In genomic region chr2:15822151-15823044, GRCh38 we compare ENCODE assay signal across 29 cellular contexts.
A peak's percentile ranks its signal among the peaks of the same experiment; 100 is the strongest.
DNase-seq lines count a peak whose midpoint lies in the region; ATAC-seq, FAIRE-seq and TF ChIP-seq lines count a peak whose summit lies in the region.
"Had no signal": no experiment of that assay in that cellular context is flagged by ENCODE, and none has a peak within 500 bp of the region (broad histone marks: within the 10 kb centered on the region; RNA-seq: fewer than 3 reads in every experiment).

No MANE protein-coding gene starts in this region.

- no peaks in the 10 kb centered on the region for H3K79me2 ChIP-seq in H1 (ENCODE audit: control insufficient read depth in 1 of 2, insufficient read depth in 2 of 2, low read length in 2 of 2)

- no peak for TF ChIP-seq RAD21 in H1 (IDR thresholded peaks at IDR 0.05 in 1 of 2, conservative IDR thresholded peaks at IDR 0.05 in 1 of 2; ENCODE audit: low read depth in 2 of 2, low read length in 2 of 2)

- H2AK5ac ChIP-seq in H1 (ENCODE audit: low read depth, low read length) (no peak overlapping the region), neuronal stem cell (ENCODE audit: low read depth, low read length) (peak overlapping the region; percentile 27)

- H3K14ac ChIP-seq in H1 (ENCODE audit: insufficient read length), result no peak overlapping the region
- peak overlapping the region; percentile 50 for H3K14ac ChIP-seq in neuronal stem cell (ENCODE audit: low read length)

- peak; percentile 38 for ATAC-seq in stimulated activated naive CD8-positive, alpha-beta T cell treated with anti-CD3 and anti-CD28 coated beads, Interleukin-15, amount 100 ng/mL, for 72 hours
- no peak for ATAC-seq in stimulated activated naive CD8-positive, alpha-beta T cell treated with anti-CD3 and anti-CD28 coated beads, Interleukin-15, Interleukin-2, amounts not matched to agents 100 U/mL and 50 U/mL, for 24 hours
- ATAC-seq in upper lobe of right lung, result peak; percentile 7
- ATAC-seq in activated CD4-positive, alpha-beta T cell treated with anti-CD3 and anti-CD28 coated beads for 36 hours, result no peak
- ATAC-seq: GM12878 had no signal

- no peak for TF ChIP-seq CTCF in H1 (IDR thresholded peaks at IDR 0.05; ENCODE audit: control extremely low read depth in 1 of 3, insufficient read depth in 1 of 3, low read depth in 1 of 3, low read length in 3 of 3)
- no peak for TF ChIP-seq CTCF in upper lobe of right lung (IDR thresholded peaks at IDR 0.05)

- H4K91ac ChIP-seq in H1 (replicated peaks; ENCODE audit: insufficient read length, low read length) (no peak overlapping the region), neuronal stem cell (ENCODE audit: low read depth, low read length, poor library complexity) (no peak overlapping the region)

- H2BK15ac ChIP-seq in H1 (ENCODE audit: low read length), result no peak overlapping the region
- peak overlapping the region; percentile 3 for H2BK15ac ChIP-seq in neuronal stem cell (ENCODE audit: low read length)

- TF ChIP-seq EP300 in H1 (IDR thresholded peaks at IDR 0.05; ENCODE audit: borderline replicate concordance in 1 of 2, low read depth in 2 of 2, low read length in 2 of 2), result no peak

- no peaks in the 10 kb centered on the region for H3K79me1 ChIP-seq in H1 (ENCODE audit: low read depth, low read length)
- H3K79me1 ChIP-seq in neuronal stem cell (ENCODE audit: low read depth, low read length), result no peaks in the 10 kb centered on the region

- H3K4me3 Mint-ChIP-seq in stimulated activated naive CD8-positive, alpha-beta T cell treated with anti-CD3 and anti-CD28 coated beads, Interleukin-15, amount 100 ng/mL, for 72 hours, result no peak overlapping the region
- H3K4me3 Mint-ChIP-seq in activated CD4-positive, alpha-beta T cell treated with anti-CD3 and anti-CD28 coated beads for 36 hours, result no peak overlapping the region
- H3K4me3 Mint-ChIP-seq: CD14-positive monocyte; CD4-positive, alpha-beta memory T cell; CD4-positive, CD25-positive, alpha-beta regulatory T cell; CD8-positive, alpha-beta memory T cell had no signal

- H3K9me3 Mint-ChIP-seq in stimulated activated naive CD8-positive, alpha-beta T cell treated with anti-CD3 and anti-CD28 coated beads, Interleukin-15, amount 100 ng/mL, for 72 hours, result no peaks in the 10 kb centered on the region
- no peaks in the 10 kb centered on the region for H3K9me3 Mint-ChIP-seq in activated CD4-positive, alpha-beta T cell treated with anti-CD3 and anti-CD28 coated beads for 36 hours (ENCODE audit: low read depth)

- H3K36me3 Mint-ChIP-seq in activated CD4-positive, alpha-beta T cell treated with anti-CD3 and anti-CD28 coated beads for 36 hours (ENCODE audit: low read depth), result no peaks in the 10 kb centered on the region
- H3K36me3 Mint-ChIP-seq: CD14-positive monocyte; CD4-positive, alpha-beta memory T cell; CD4-positive, CD25-positive, alpha-beta regulatory T cell; CD8-positive, alpha-beta memory T cell had no signal

- H3K23ac ChIP-seq in H1 (ENCODE audit: insufficient read length), result no peak overlapping the region
- H3K23ac ChIP-seq in neuronal stem cell (ENCODE audit: low read depth, low read length, poor library complexity), result no peak overlapping the region

- no peaks in the 10 kb centered on the region for H3K4me1 Mint-ChIP-seq in stimulated activated naive CD8-positive, alpha-beta T cell treated with anti-CD3 and anti-CD28 coated beads, Interleukin-15, amount 100 ng/mL, for 72 hours
- H3K4me1 Mint-ChIP-seq in activated CD4-positive, alpha-beta T cell treated with anti-CD3 and anti-CD28 coated beads for 36 hours, result no peaks in the 10 kb centered on the region
- H3K4me1 Mint-ChIP-seq: CD14-positive monocyte; CD4-positive, alpha-beta memory T cell; CD4-positive, CD25-positive, alpha-beta regulatory T cell; CD8-positive, alpha-beta memory T cell had no signal

- H3K4me1 ChIP-seq in H1 (replicated peaks in 1 of 4; ENCODE audit: control insufficient read depth in 3 of 4, insufficient read depth in 4 of 4, low read length in 3 of 4) (peaks cover 5 to 14% (median 8%) of the 10 kb centered on the region in 4 experiments; a peak in 6 of 7 replicates), neuronal stem cell (ENCODE audit: control insufficient read depth in 2 of 2, insufficient read depth in 1 of 2, low read depth in 1 of 2, low read length in 2 of 2) (peaks cover 15 to 30% of the 10 kb centered on the region in 2 donors), upper lobe of right lung (no peaks in the 10 kb centered on the region)
- H3K4me1 ChIP-seq: BLaER1 had no signal

- CTCF ChIA-PET in H1 (lab: Charles Lee; ENCODE audit: partially characterized antibody), result no interaction called here
- CTCF ChIA-PET in activated CD4-positive, alpha-beta T cell treated with anti-CD3 and anti-CD28 coated beads for 36 hours (lab: Charles Lee), result no interaction called here

- no peak overlapping the region for H3K27ac Mint-ChIP-seq in stimulated activated naive CD8-positive, alpha-beta T cell treated with anti-CD3 and anti-CD28 coated beads, Interleukin-15, amount 100 ng/mL, for 72 hours
- H3K27ac Mint-ChIP-seq in activated CD4-positive, alpha-beta T cell treated with anti-CD3 and anti-CD28 coated beads for 36 hours, result no peak overlapping the region
- H3K27ac Mint-ChIP-seq: CD14-positive monocyte; CD4-positive, alpha-beta memory T cell; CD4-positive, CD25-positive, alpha-beta regulatory T cell; CD8-positive, alpha-beta memory T cell had no signal

- H3K4me2 ChIP-seq in H1 (ENCODE audit: insufficient read depth in 1 of 2, low read depth in 2 of 2, low read length in 2 of 2), result no peak overlapping the region
- H3K4me2 ChIP-seq in neuronal stem cell (ENCODE audit: insufficient read depth, low read length, poor library complexity, severe bottlenecking), result no peak overlapping the region
- H3K4me2 ChIP-seq: BLaER1 had no signal

- H3K9ac ChIP-seq in H1 (replicated peaks in 1 of 4; ENCODE audit: extremely low read depth in 1 of 4, low read depth in 3 of 4, low read length in 3 of 4) (no peak overlapping the region), neuronal stem cell (ENCODE audit: low read depth, low read length, poor library complexity) (no peak overlapping the region)
- H3K9ac ChIP-seq: BLaER1 had no signal

- WGBS in H1 (ENCODE audit: extremely low coverage in 1 of 2, insufficient coverage in 1 of 2, insufficient read length in 1 of 2, insufficient replicate concordance in 2 of 2, low coverage in 1 of 2, low lambda C conversion rate in 2 of 2, missing lambda C conversion rate in 1 of 2), 2 experiments, result 93% methylated on average over 9 of the region's 9 CpGs; no CpG with 5 or more reads in 1 of the 2 experiments
- WGBS in neuronal stem cell (ENCODE audit: extremely low coverage in 2 of 2, insufficient read length in 2 of 2, insufficient replicate concordance in 1 of 2), 2 donors, result no CpG with 5 or more reads among the region's 9 CpGs

- H2AFZ ChIP-seq in H1 (ENCODE audit: low read length) (no peak overlapping the region), neuronal stem cell (ENCODE audit: low read length) (no peak overlapping the region)

- H3K9me3 ChIP-seq in H1 (ENCODE audit: insufficient read depth in 2 of 2, low read depth in 1 of 2, low read length in 1 of 2) (no peaks in the 10 kb centered on the region), neuronal stem cell (replicated peaks in 1 of 2; ENCODE audit: control insufficient read depth in 2 of 2, insufficient read depth in 1 of 2, low read depth in 1 of 2, low read length in 2 of 2) (no peaks in the 10 kb centered on the region), upper lobe of right lung (no peaks in the 10 kb centered on the region), MG63 (no peaks in the 10 kb centered on the region)
- H3K9me3 ChIP-seq: BE2C, BLaER1 had no signal

- H3K27ac ChIP-seq in H1 (ENCODE audit: low read depth, low read length) (no peak overlapping the region), neuronal stem cell (replicated peaks; ENCODE audit: low read length) (no peak overlapping the region), upper lobe of right lung (no peak overlapping the region)
- H3K27ac ChIP-seq: 22Rv1, BLaER1 had no signal

- 0 out of 2 replicates have a peak overlapping the region, but pooled peaks have one; percentile 7 for H2BK20ac ChIP-seq in H1 (ENCODE audit: low read length)

- H3K56ac ChIP-seq in H1 (replicated peaks; ENCODE audit: insufficient read length, low read depth, low read length), result no peak overlapping the region

- no peaks in the 10 kb centered on the region for H3K27me3 ChIP-seq in H1 (replicated peaks in 1 of 4; ENCODE audit: control insufficient read depth in 3 of 4, extremely low read depth in 1 of 4, insufficient read depth in 3 of 4, low read length in 3 of 4)
- H3K27me3 ChIP-seq in neuronal stem cell (ENCODE audit: control insufficient read depth in 3 of 3, insufficient read depth in 3 of 3, low read depth in 1 of 3, low read length in 3 of 3), result peaks cover 0 to 18% (median 0%) of the 10 kb centered on the region in 3 experiments
- H3K27me3 ChIP-seq in upper lobe of right lung, result no peaks in the 10 kb centered on the region
- no peaks in the 10 kb centered on the region for H3K27me3 ChIP-seq in MG63
- H3K27me3 ChIP-seq: BE2C, BLaER1 had no signal

- H3K4me3 ChIP-seq in H1 (ENCODE audit: extremely low read depth in 1 of 4, insufficient read depth in 2 of 4, low read depth in 3 of 4, low read length in 4 of 4), result no peak overlapping the region
- H3K4me3 ChIP-seq in neuronal stem cell (ENCODE audit: low read length in 2 of 2), result no peak overlapping the region
- H3K4me3 ChIP-seq in upper lobe of right lung, result no peak overlapping the region
- H3K4me3 ChIP-seq in MG63, result no peak overlapping the region
- H3K4me3 ChIP-seq: BLaER1, GM12878 had no signal

- no peak for DNase-seq in stimulated activated naive CD8-positive, alpha-beta T cell treated with anti-CD3 and anti-CD28 coated beads, Interleukin-15, amount 100 ng/mL, for 72 hours
- DNase-seq in stimulated activated naive CD8-positive, alpha-beta T cell treated with anti-CD3 and anti-CD28 coated beads, Interleukin-15, Interleukin-2, amounts not matched to agents 100 U/mL and 50 U/mL, for 24 hours, result no peak
- DNase-seq in H1 (ENCODE audit: low read depth in 1 of 2, low spot score in 2 of 2), result no peak
- no peak for DNase-seq in neuronal stem cell (ENCODE audit: low spot score)
- no peak for DNase-seq in upper lobe of right lung
- DNase-seq in NCI-H82 treated with DMSO at 0.1 percent for 48 hours (lab: John Stamatoyannopoulos, UW; ENCODE audit: unreplicated experiment), result no peak
- no peak for DNase-seq in activated CD4-positive, alpha-beta T cell treated with anti-CD3 and anti-CD28 coated beads for 36 hours
- DNase-seq in MG63, result no peak
- DNase-seq: ACHN; BE2C; C1 segment of cervical spinal cord; CD4-positive, alpha-beta memory T cell; CD4-positive, CD25-positive, alpha-beta regulatory T cell; CD8-positive, alpha-beta memory T cell; COR-L47; DMS 273 treated with DMSO at 0.1 percent for 48 hours; DMS153; DMS53; DMS79; DND-41; EL; GDM1 had no signal

- H3K23me2 ChIP-seq in H1 (ENCODE audit: low read depth, low read length), result no peaks in the 10 kb centered on the region

- H4K8ac ChIP-seq in H1 (ENCODE audit: extremely low read depth, insufficient read depth, low read length) (no peak overlapping the region), neuronal stem cell (ENCODE audit: low read depth, low read length) (no peak overlapping the region)

- no peak overlapping the region for H2BK5ac ChIP-seq in H1 (ENCODE audit: low read depth, low read length)
- peak overlapping the region; percentile 62 for H2BK5ac ChIP-seq in neuronal stem cell (ENCODE audit: low read length)

- H3K18ac ChIP-seq in H1 (ENCODE audit: extremely low read depth, low read length) (no peak overlapping the region), neuronal stem cell (ENCODE audit: low read length) (peak overlapping the region; percentile 55)

- H2BK12ac ChIP-seq in H1 (ENCODE audit: low read depth, low read length) (no peak overlapping the region), neuronal stem cell (ENCODE audit: low read length) (peak overlapping the region; percentile 27)

- H3K27me3 Mint-ChIP-seq in stimulated activated naive CD8-positive, alpha-beta T cell treated with anti-CD3 and anti-CD28 coated beads, Interleukin-15, amount 100 ng/mL, for 72 hours, result peaks cover 40% of the 10 kb centered on the region
- H3K27me3 Mint-ChIP-seq in activated CD4-positive, alpha-beta T cell treated with anti-CD3 and anti-CD28 coated beads for 36 hours, result peaks cover 15% of the 10 kb centered on the region

- POLR2A ChIA-PET in H1 (lab: Charles Lee; ENCODE audit: partially characterized antibody), result no interaction called here
- POLR2A ChIA-PET in activated CD4-positive, alpha-beta T cell treated with anti-CD3 and anti-CD28 coated beads for 36 hours (lab: Charles Lee), result no interaction called here

- H4K20me1 ChIP-seq in H1 (replicated peaks in 1 of 2; ENCODE audit: control insufficient read depth in 1 of 2, insufficient read depth in 2 of 2, low read length in 2 of 2), result no peaks in the 10 kb centered on the region
- H4K20me1 ChIP-seq: BLaER1 had no signal

- H4K5ac ChIP-seq in H1 (ENCODE audit: insufficient read length, low read depth, low read length), result no peak overlapping the region

- FAIRE-seq in H1 (lab: Jason Lieb, UNC), result no peak
- FAIRE-seq: GM12878, GM12892, GM18507, GM19239 had no signal

- intact Hi-C loops in upper lobe of right lung (cut with DNase I), result no loop called here
- intact Hi-C loops in activated CD4-positive, alpha-beta T cell treated with anti-CD3 and anti-CD28 coated beads for 36 hours (cut with DNase I, micrococcal nuclease), result no loop called here

- H2BK120ac ChIP-seq in H1 (replicated peaks; ENCODE audit: low read depth, low read length) (no peak overlapping the region), neuronal stem cell (ENCODE audit: low read depth, low read length) (no peak overlapping the region)

- H3K4ac ChIP-seq in H1 (replicated peaks; ENCODE audit: insufficient read length, low read depth, low read length) (no peak overlapping the region), neuronal stem cell (ENCODE audit: low read length) (no peak overlapping the region)

- H3K36me3 ChIP-seq in H1 (ENCODE audit: control insufficient read depth in 2 of 4, insufficient read depth in 4 of 4, low read length in 3 of 4), result no peaks in the 10 kb centered on the region
- no peaks in the 10 kb centered on the region for H3K36me3 ChIP-seq in neuronal stem cell (replicated peaks in 1 of 2; ENCODE audit: control insufficient read depth in 2 of 2, insufficient read depth in 2 of 2, low read length in 2 of 2)
- H3K36me3 ChIP-seq in upper lobe of right lung, result no peaks in the 10 kb centered on the region
- no peaks in the 10 kb centered on the region for H3K36me3 ChIP-seq in MG63
- H3K36me3 ChIP-seq: BE2C, BLaER1 had no signal

- no peak for TF ChIP-seq POLR2A in H1 (IDR thresholded peaks at IDR 0.05; ENCODE audit: control extremely low read depth in 1 of 2, low read depth in 2 of 2, low read length in 2 of 2)

Comparison
In these comparisons a context has a peak if more than half of its experiments do, and no peak if none do; other contexts are left out.
1. ATAC-seq: peak in stimulated activated naive CD8-positive, alpha-beta T cell treated with anti-CD3 and anti-CD28 coated beads, Interleukin-15, amount 100 ng/mL, for 72 hours (single experiment) and upper lobe of right lung (single experiment); none in stimulated activated naive CD8-positive, alpha-beta T cell treated with anti-CD3 and anti-CD28 coated beads, Interleukin-15, Interleukin-2, amounts not matched to agents 100 U/mL and 50 U/mL, for 24 hours (single experiment) and activated CD4-positive, alpha-beta T cell treated with anti-CD3 and anti-CD28 coated beads for 36 hours (single experiment).